22 cellular contexts compared by ENCODE assay signal in genomic region chr4:53131562-53131925, GRCh38.
"Had no signal": no experiment of that assay in that cellular context is flagged by ENCODE, and none has a peak within 500 bp of the region (broad histone marks: within the 10 kb centered on the region; RNA-seq: fewer than 3 reads in every experiment).

No MANE protein-coding gene starts in this region.

- H3K9me3 ChIP-seq: adrenal gland, colonic mucosa, esophagus squamous epithelium, lower lobe of right lung, SJCRH30, spleen, tibial artery had no signal

- H3K27me3 ChIP-seq: adrenal gland, colonic mucosa, esophagus squamous epithelium, SJCRH30, spleen, tibial artery had no signal

- H3K9me3 Mint-ChIP-seq: activated naive CD4-positive, alpha-beta T cell treated with anti-CD3 and anti-CD28 coated beads, Interleukin-2, amount 10 ng/mL, durations not matched to agents 7 days and 5 days; endodermal cell; T-cell had no signal

- DNase-seq: activated CD4-positive, alpha-beta T cell treated with anti-CD3 and anti-CD28 coated beads, Interleukin-2, amount 50 U/mL, for 48 hours; activated CD4-positive, CD25-positive, alpha-beta regulatory T cell treated with anti-CD3 and anti-CD28 coated beads, Interleukin-2, amount 50 U/mL, for 72 hours; activated effector memory CD4-positive, alpha-beta T cell treated with Interleukin-2 at 50 U/mL for 16 hours; activated naive CD4-positive, alpha-beta T cell treated with anti-CD3 and anti-CD28 coated beads, Interleukin-2, amount 10 ng/mL, durations not matched to agents 7 days and 5 days; adrenal gland; colonic mucosa; endodermal cell; esophagus squamous epithelium; foreskin fibroblast; kidney; lower lobe of right lung; naive thymus-derived CD8-positive, alpha-beta T cell; retina; SJCRH30; spleen; stimulated activated CD4-positive, alpha-beta T cell treated with anti-CD3 and anti-CD28 coated beads, Interleukin-4, amount 100 ng/mL, for 1 hour; stimulated activated naive CD4-positive, alpha-beta T cell; substantia nigra; T-cell; tibial artery; WERI-Rb-1 had no signal

- ATAC-seq: lower lobe of right lung; naive thymus-derived CD8-positive, alpha-beta T cell; T-cell had no signal

- H3K27ac ChIP-seq: adrenal gland, colonic mucosa, esophagus squamous epithelium, lower lobe of right lung, SJCRH30, spleen, WERI-Rb-1 had no signal

- H3K4me3 Mint-ChIP-seq: activated naive CD4-positive, alpha-beta T cell treated with anti-CD3 and anti-CD28 coated beads, Interleukin-2, amount 10 ng/mL, durations not matched to agents 7 days and 5 days; endodermal cell; naive thymus-derived CD8-positive, alpha-beta T cell; T-cell had no signal

- H3K4me1 ChIP-seq: colonic mucosa, SJCRH30 had no signal

- H3K27ac Mint-ChIP-seq: activated naive CD4-positive, alpha-beta T cell treated with anti-CD3 and anti-CD28 coated beads, Interleukin-2, amount 10 ng/mL, durations not matched to agents 7 days and 5 days; endodermal cell; naive thymus-derived CD8-positive, alpha-beta T cell; progenitor cell of endocrine pancreas; T-cell had no signal

- H3K27me3 Mint-ChIP-seq: activated naive CD4-positive, alpha-beta T cell treated with anti-CD3 and anti-CD28 coated beads, Interleukin-2, amount 10 ng/mL, durations not matched to agents 7 days and 5 days; naive thymus-derived CD8-positive, alpha-beta T cell; progenitor cell of endocrine pancreas; T-cell had no signal

- H3K4me1 Mint-ChIP-seq: activated naive CD4-positive, alpha-beta T cell treated with anti-CD3 and anti-CD28 coated beads, Interleukin-2, amount 10 ng/mL, durations not matched to agents 7 days and 5 days; endodermal cell had no signal

- H3K4me3 ChIP-seq: adrenal gland, colonic mucosa, esophagus squamous epithelium, lower lobe of right lung, SJCRH30, spleen, tibial artery had no signal

- H3K36me3 ChIP-seq: adrenal gland, colonic mucosa, esophagus squamous epithelium, lower lobe of right lung, SJCRH30, spleen, tibial artery, WERI-Rb-1 had no signal
